ENCODE assay signal across 22 cellular contexts in genomic region chr20:12237772-12238171, GRCh38.
A peak's percentile ranks its signal among the peaks of the same experiment; 100 is the strongest.
DNase-seq lines count a peak whose midpoint lies in the region; ATAC-seq, FAIRE-seq and TF ChIP-seq lines count a peak whose summit lies in the region.
"Had no signal": no experiment of that assay in that cellular context is flagged by ENCODE, and none has a peak within 500 bp of the region (broad histone marks: within the 10 kb centered on the region; RNA-seq: fewer than 3 reads in every experiment).

No MANE protein-coding gene starts in this region.

- no peaks in the 10 kb centered on the region for H3K36me3 ChIP-seq in pancreas
- H3K36me3 ChIP-seq: neural progenitor cell, upper lobe of right lung had no signal

- no peaks in the 10 kb centered on the region for H3K27me3 ChIP-seq in pancreas
- H3K27me3 ChIP-seq: neural progenitor cell, upper lobe of right lung had no signal

- H3K4me3 ChIP-seq in pancreas: no peak overlapping the region
- H3K4me3 ChIP-seq: neural progenitor cell, upper lobe of right lung had no signal

- H3K27ac ChIP-seq in substantia nigra (ENCODE audit: low read depth, low read length, poor library complexity, severe bottlenecking): peak overlapping the region; percentile 80
- no peak overlapping the region for H3K27ac ChIP-seq in pancreas
- H3K27ac ChIP-seq: HL-60, neural progenitor cell, upper lobe of right lung had no signal

- DNase-seq in Right ventricle myocardium inferior (ENCODE audit: missing footprints) (peak; percentile 67), cardiac septum (ENCODE audit: low spot score) (no peak), epidermal melanocyte (ENCODE audit: insufficient read length, low spot score) (peak; percentile 69), hypothalamus (lab: John Stamatoyannopoulos, UW) (peak in 35 of 51 donors; percentile 2 to 89 (median 25)), substantia nigra (lab: John Stamatoyannopoulos, UW) (peak in 40 of 49 donors; percentile 3 to 73 (median 28)), pancreas (no peak), GOT3 (lab: John Stamatoyannopoulos, UW) (no peak)
- DNase-seq: activated CD4-positive, alpha-beta T cell treated with anti-CD3 and anti-CD28 coated beads for 36 hours; activated CD8-positive, alpha-beta memory T cell treated with anti-CD3 and anti-CD28 coated beads, Interleukin-2, amount 50 U/mL, for 4 hours; activated naive CD4-positive, alpha-beta T cell; CD8-positive, alpha-beta memory T cell; KBM-7; NCI-H1105; NCI-H2171 treated with DMSO at 0.1 percent for 48 hours; SIG-M5; stimulated activated naive B cell treated with anti-CD40 and anti-IgM and Interleukin-4, amounts not matched to agents 10 μg/mL and 1 μg/mL and 100 μg/mL, for 72 hours; upper lobe of right lung had no signal

- no peak for FAIRE-seq in pancreas (lab: Jason Lieb, UNC)
- FAIRE-seq: G401.6, GM19239 had no signal

- ATAC-seq in Right ventricle myocardium inferior (peak; percentile 65), pancreas (no peak), GM21717 (IDR thresholded peaks at IDR 0.05; ENCODE audit: unreplicated experiment) (no peak)
- ATAC-seq: activated CD4-positive, alpha-beta T cell treated with anti-CD3 and anti-CD28 coated beads for 36 hours; stimulated activated naive B cell treated with anti-CD40 and anti-IgM and Interleukin-4, amounts not matched to agents 10 μg/mL and 1 μg/mL and 100 μg/mL, for 72 hours; upper lobe of right lung had no signal

- 72 to 77% methylated on average over 6 of the region's 6 CpGs for WGBS in pancreas, 2 donors

- no peak for TF ChIP-seq CTCF in pancreas (IDR thresholded peaks at IDR 0.05)

- intact Hi-C loops in Right ventricle myocardium inferior (cut with DNase I): no loop called here
- intact Hi-C loops in cardiac septum (cut with DNase I): no loop called here
- intact Hi-C loops in pancreas (cut with DNase I): no loop called here

- H3K9me3 ChIP-seq in pancreas: no peaks in the 10 kb centered on the region
- H3K9me3 ChIP-seq: upper lobe of right lung had no signal

- no peaks in the 10 kb centered on the region for H3K4me1 ChIP-seq in pancreas
- H3K4me1 ChIP-seq: neural progenitor cell, upper lobe of right lung had no signal

Comparison
In these comparisons a context has a peak if more than half of its experiments do, and no peak if none do; other contexts are left out.
1. DNase-seq: peak in Right ventricle myocardium inferior (single experiment), epidermal melanocyte (single experiment), hypothalamus (35 of 51) and substantia nigra (40 of 49); none in cardiac septum (single experiment), pancreas (0 of 6) and GOT3 (single experiment).